ENCODE assay signal across 14 cellular contexts in genomic region chr22:20396639-20397038, GRCh38. TPM values are rescaled to one million over a fixed set of nuclear protein-coding genes. Genes with fewer than 3 reads are reported as not detected.
A peak's percentile ranks its signal among the peaks of the same experiment; 100 is the strongest.
DNase-seq lines count a peak whose midpoint lies in the region; ATAC-seq, FAIRE-seq and TF ChIP-seq lines count a peak whose summit lies in the region.
"Had no signal": no experiment of that assay in that cellular context is flagged by ENCODE, and none has a peak within 500 bp of the region (broad histone marks: within the 10 kb centered on the region; RNA-seq: fewer than 3 reads in every experiment).

No MANE protein-coding gene starts in this region.

- H3K4me2 ChIP-seq in smooth muscle cell = peak overlapping the region; percentile 8

- ATAC-seq in WTC11 (no peak), mucosa of descending colon (no peak)
- ATAC-seq: activated CD8-positive, alpha-beta memory T cell treated with anti-CD3 and anti-CD28 coated beads, Interleukin-2, amount 10 ng/mL, durations not matched to agents 7 days and 5 days; activated naive CD8-positive, alpha-beta T cell treated with anti-CD3 and anti-CD28 coated beads, Interleukin-2, amount 50 U/mL, for 24 hours had no signal

- peaks cover 17% of the 10 kb centered on the region for H3K4me1 ChIP-seq in smooth muscle cell (ENCODE audit: low read depth)
- peaks cover 12% of the 10 kb centered on the region for H3K4me1 ChIP-seq in mucosa of descending colon (ENCODE audit: low read depth)

- H3K36me3 Mint-ChIP-seq in WTC11 (peaks cover 23% of the 10 kb centered on the region), glutamatergic neuron (ENCODE audit: unreplicated experiment) (no peaks in the 10 kb centered on the region)

- DNase-seq in GM10266 (ENCODE audit: extremely low spot score) = peak; percentile 15
- no peak for DNase-seq in WTC11 (ENCODE audit: low spot score)
- DNase-seq in glutamatergic neuron = no peak
- DNase-seq in smooth muscle cell (lab: John Stamatoyannopoulos, UW; ENCODE audit: unreplicated experiment) = no peak
- no peak for DNase-seq in mucosa of descending colon
- DNase-seq in activated gamma-delta T cell (lab: John Stamatoyannopoulos, UW) = no peak
- DNase-seq in GM19239 (ENCODE audit: insufficient read length, low spot score) = no peak
- DNase-seq: activated CD8-positive, alpha-beta memory T cell treated with anti-CD3 and anti-CD28 coated beads, Interleukin-2, amount 10 ng/mL, durations not matched to agents 7 days and 5 days; activated naive CD8-positive, alpha-beta T cell treated with anti-CD3 and anti-CD28 coated beads, Interleukin-2, amount 50 U/mL, for 24 hours; DMS153; kidney glomerular epithelial cell; NCI-H2029 treated with DMSO at 0.1 percent for 48 hours; Right ventricle myocardium superior had no signal

- H3K36me3 ChIP-seq in smooth muscle cell (ENCODE audit: low read depth) = no peaks in the 10 kb centered on the region
- H3K36me3 ChIP-seq in mucosa of descending colon (ENCODE audit: low read depth) = no peaks in the 10 kb centered on the region

- CTCF ChIA-PET in WTC11 (lab: Charles Lee) = interaction anchor here (2.4 to 4.5 kb wide), 2 partner anchors 22 to 60 kb away, joined by 8 to 30 read pairs; no protein-coding TSS in a partner anchor

- peaks cover 4% of the 10 kb centered on the region for H3F3A ChIP-seq in smooth muscle cell (ENCODE audit: low read depth)

- H2AFZ ChIP-seq in smooth muscle cell (ENCODE audit: low read depth) = no peak overlapping the region

- no peak for TF ChIP-seq CTCF in GM10266 (IDR thresholded peaks at IDR 0.05; ENCODE audit: control insufficient read depth, insufficient read depth, low read depth, missing control alignments)
- no peak for TF ChIP-seq CTCF in WTC11 (IDR thresholded peaks at IDR 0.05)
- no peak for TF ChIP-seq CTCF in glutamatergic neuron (IDR thresholded peaks at IDR 0.05; ENCODE audit: partially characterized antibody, unreplicated experiment)
- no peak for TF ChIP-seq CTCF in smooth muscle cell (IDR thresholded peaks at IDR 0.05; ENCODE audit: borderline replicate concordance, insufficient read depth, poor library complexity, severe bottlenecking)
- no peak for TF ChIP-seq CTCF in mucosa of descending colon (IDR thresholded peaks at IDR 0.05)

- H3K4me3 ChIP-seq in smooth muscle cell (no peak overlapping the region), mucosa of descending colon (no peak overlapping the region)

- H3K27me3 Mint-ChIP-seq in WTC11 (ENCODE audit: low read depth) (no peaks in the 10 kb centered on the region; the same call in none of the 2 replicates), glutamatergic neuron (ENCODE audit: unreplicated experiment) (peaks cover 6% of the 10 kb centered on the region)
- H3K27me3 Mint-ChIP-seq: activated CD8-positive, alpha-beta memory T cell treated with anti-CD3 and anti-CD28 coated beads, Interleukin-2, amount 10 ng/mL, durations not matched to agents 7 days and 5 days; activated naive CD8-positive, alpha-beta T cell treated with anti-CD3 and anti-CD28 coated beads, Interleukin-2, amount 50 U/mL, for 24 hours had no signal

- intact Hi-C loops in mucosa of descending colon (cut with DNase I, micrococcal nuclease) = no loop called here

- H3K9me3 Mint-ChIP-seq in WTC11 = no peaks in the 10 kb centered on the region
- H3K9me3 Mint-ChIP-seq in glutamatergic neuron (ENCODE audit: unreplicated experiment) = peaks cover 5% of the 10 kb centered on the region
- H3K9me3 Mint-ChIP-seq: activated naive CD8-positive, alpha-beta T cell treated with anti-CD3 and anti-CD28 coated beads, Interleukin-2, amount 50 U/mL, for 24 hours had no signal

- H3K27ac ChIP-seq in smooth muscle cell (ENCODE audit: low read depth) = no peak overlapping the region

- H3K4me1 Mint-ChIP-seq in WTC11 (peaks cover 39% of the 10 kb centered on the region), glutamatergic neuron (ENCODE audit: low read depth, unreplicated experiment) (peaks cover 24% of the 10 kb centered on the region)

- 78% methylated on average over 1 of the region's 1 CpG for WGBS in smooth muscle cell (ENCODE audit: low lambda C conversion rate)

- H3K9ac ChIP-seq in smooth muscle cell (ENCODE audit: low read depth) = no peak overlapping the region

- peaks cover 46% of the 10 kb centered on the region for H4K20me1 ChIP-seq in smooth muscle cell (ENCODE audit: low read depth)

- FAIRE-seq in GM19239 (lab: Jason Lieb, UNC) = no peak
- FAIRE-seq: TTC549 had no signal

- no peaks in the 10 kb centered on the region for H3K27me3 ChIP-seq in smooth muscle cell (ENCODE audit: low read depth)

- H3K9me3 ChIP-seq in smooth muscle cell (replicated peaks; ENCODE audit: low read depth) (no peaks in the 10 kb centered on the region), mucosa of descending colon (no peaks in the 10 kb centered on the region)

- POLR2A ChIA-PET in WTC11 (lab: Charles Lee) = no interaction called here

- peaks cover 46% of the 10 kb centered on the region for H3K79me2 ChIP-seq in smooth muscle cell (ENCODE audit: low read depth)

- H3K4me3 Mint-ChIP-seq in WTC11 = peak overlapping the region; percentile 87; the same call in 1 of the 2 replicates
- peak overlapping the region; percentile 94 for H3K4me3 Mint-ChIP-seq in glutamatergic neuron (ENCODE audit: unreplicated experiment)
- H3K4me3 Mint-ChIP-seq: activated CD8-positive, alpha-beta memory T cell treated with anti-CD3 and anti-CD28 coated beads, Interleukin-2, amount 10 ng/mL, durations not matched to agents 7 days and 5 days had no signal

- no peak overlapping the region for H3K27ac Mint-ChIP-seq in WTC11
- no peak overlapping the region for H3K27ac Mint-ChIP-seq in glutamatergic neuron (ENCODE audit: unreplicated experiment)
- H3K27ac Mint-ChIP-seq: activated CD8-positive, alpha-beta memory T cell treated with anti-CD3 and anti-CD28 coated beads, Interleukin-2, amount 10 ng/mL, durations not matched to agents 7 days and 5 days; activated naive CD8-positive, alpha-beta T cell treated with anti-CD3 and anti-CD28 coated beads, Interleukin-2, amount 50 U/mL, for 24 hours had no signal

TF ChIP-seq in WTC11, 78 proteins besides CTCF, POLR2A, EP300 and RAD21:
- no peak for TF ChIP-seq ZNF263 (CRISPR knock-in tag; IDR thresholded peaks at IDR 0.05; ENCODE audit: low read depth)

RNA-seq across cellular contexts. Expression of gene ZNF74, which starts 2.7 kb away (rescaled TPM):
- total RNA-seq in WTC11 (2021) (56.5 to 62.8 TPM (median 61.7 TPM) in 3 replicates), glutamatergic neuron (ENCODE audit: unreplicated experiment) (50.3 TPM), smooth muscle cell (11.8 and 12.5 TPM in 2 replicates), mucosa of descending colon (10 to 100 TPM in 1 of 3 donors, 1 to 10 TPM in 2; 4.2 to 14.4 (median 4.8) TPM)
- 12.1 and 14.3 TPM in 2 replicates for polyA plus RNA-seq in smooth muscle cell

RNA-seq across cellular contexts. Expression of gene SCARF2, which starts 41.0 kb away (rescaled TPM):
- total RNA-seq in WTC11 (2021) (17.4 to 26.3 TPM (median 17.5 TPM) in 3 replicates), glutamatergic neuron (ENCODE audit: unreplicated experiment) (3.4 TPM), smooth muscle cell (30.9 and 32.8 TPM in 2 replicates), mucosa of descending colon (1 to 10 TPM; 1.2 to 8.7 (median 3.0) TPM)
- 70.9 and 89.8 TPM in 2 replicates for polyA plus RNA-seq in smooth muscle cell
